In genomic region chr17:77961741-77962140, GRCh38 we compare ENCODE assay signal across 19 cellular contexts. TPM values are rescaled to one million over a fixed set of nuclear protein-coding genes. Genes with fewer than 3 reads are reported as not detected.
DNase-seq lines count a peak whose midpoint lies in the region; ATAC-seq and TF ChIP-seq lines count a peak whose summit lies in the region.
"Had no signal": no experiment of that assay in that cellular context is flagged by ENCODE, and none has a peak within 500 bp of the region (broad histone marks: within the 10 kb centered on the region; RNA-seq: fewer than 3 reads in every experiment).

No MANE protein-coding gene starts in this region.

- H3K27me3 ChIP-seq in DND-41 (ENCODE audit: insufficient read depth, low read length, poor library complexity) = peaks cover 7% of the 10 kb centered on the region
- H3K27me3 ChIP-seq in hepatocyte = peaks cover 6% of the 10 kb centered on the region

- H4K20me1 ChIP-seq in DND-41 (ENCODE audit: insufficient read depth, low read length) (peaks cover 65% of the 10 kb centered on the region), hepatocyte (ENCODE audit: insufficient read depth, poor library complexity, severe bottlenecking) (peaks cover 64% of the 10 kb centered on the region)

- H3K27ac ChIP-seq in DND-41 (ENCODE audit: low read length) = no peak overlapping the region
- H3K27ac ChIP-seq in hepatocyte = no peak overlapping the region
- H3K27ac ChIP-seq: parathyroid adenoma had no signal

- peak overlapping the region; percentile 87 for H3K4me2 ChIP-seq in DND-41 (ENCODE audit: insufficient read depth, low read length)
- peak overlapping the region; percentile 12 for H3K4me2 ChIP-seq in hepatocyte

- H3K79me2 ChIP-seq in DND-41 (ENCODE audit: insufficient read depth, low read length) (peaks cover 73% of the 10 kb centered on the region), hepatocyte (peaks cover 74% of the 10 kb centered on the region)

- ATAC-seq in DND-41 (ENCODE audit: insufficient read depth, low read depth) = no peak
- ATAC-seq in activated T-helper 17 cell treated with anti-CD3 and anti-CD28 coated beads, Interleukin-2, amount 50 U/mL, for 72 hours (replicated peaks) = no peak
- no peak for ATAC-seq in HG02852 (IDR thresholded peaks at IDR 0.05; ENCODE audit: unreplicated experiment)
- ATAC-seq: PC-3; stimulated activated memory B cell treated with anti-CD40 and anti-IgM and Interleukin-4, amounts not matched to agents 10 μg/mL and 1 μg/mL and 100 μg/mL, for 72 hours had no signal

- H3K36me3 ChIP-seq in DND-41 (ENCODE audit: insufficient read depth, low read length) = peaks cover 7% of the 10 kb centered on the region
- H3K36me3 ChIP-seq in hepatocyte (replicated peaks; ENCODE audit: insufficient read depth, low read depth) = no peaks in the 10 kb centered on the region

- no peak for TF ChIP-seq CTCF in DND-41 (IDR thresholded peaks at IDR 0.05; ENCODE audit: borderline replicate concordance, extremely low read depth, low read length, poor library complexity, severe bottlenecking)
- no peak for TF ChIP-seq CTCF in hepatocyte (IDR thresholded peaks at IDR 0.05; ENCODE audit: poor library complexity)

- H3K4me1 ChIP-seq in DND-41 (ENCODE audit: insufficient read depth, low read length) (peaks cover 75% of the 10 kb centered on the region), hepatocyte (ENCODE audit: insufficient read depth) (peaks cover 13% of the 10 kb centered on the region)

- peaks cover 71% of the 10 kb centered on the region for H3K4me1 Mint-ChIP-seq in activated CD4-positive, alpha-beta memory T cell treated with anti-CD3 and anti-CD28 coated beads for 36 hours (ENCODE audit: low read depth)
- H3K4me1 Mint-ChIP-seq in activated CD4-positive, alpha-beta memory T cell treated with anti-CD3 and anti-CD28 coated beads, Interleukin-2, amount 10 ng/mL, durations not matched to agents 7 days and 5 days = peaks cover 37% of the 10 kb centered on the region
- peaks cover 55% of the 10 kb centered on the region for H3K4me1 Mint-ChIP-seq in activated T-helper 17 cell treated with anti-CD3 and anti-CD28 coated beads, Interleukin-2, amount 50 U/mL, for 72 hours

- H3K9ac ChIP-seq in DND-41 (ENCODE audit: low read depth, low read length) = no peak overlapping the region
- H3K9ac ChIP-seq: parathyroid adenoma had no signal

- H3K36me3 Mint-ChIP-seq in activated CD4-positive, alpha-beta memory T cell treated with anti-CD3 and anti-CD28 coated beads for 36 hours = peaks cover 2% of the 10 kb centered on the region
- H3K36me3 Mint-ChIP-seq in activated CD4-positive, alpha-beta memory T cell treated with anti-CD3 and anti-CD28 coated beads, Interleukin-2, amount 10 ng/mL, durations not matched to agents 7 days and 5 days (ENCODE audit: low read depth) = peaks cover 11% of the 10 kb centered on the region
- H3K36me3 Mint-ChIP-seq in activated T-helper 17 cell treated with anti-CD3 and anti-CD28 coated beads, Interleukin-2, amount 50 U/mL, for 72 hours (ENCODE audit: low read depth) = peaks cover 6% of the 10 kb centered on the region
- H3K36me3 Mint-ChIP-seq: stimulated activated memory B cell treated with anti-CD40 and anti-IgM and Interleukin-4, amounts not matched to agents 10 μg/mL and 1 μg/mL and 100 μg/mL, for 72 hours had no signal

- H2AFZ ChIP-seq in DND-41 (ENCODE audit: low read depth, low read length) (no peak overlapping the region), hepatocyte (no peak overlapping the region)
- H2AFZ ChIP-seq: parathyroid adenoma had no signal

- H3K27me3 Mint-ChIP-seq in activated CD4-positive, alpha-beta memory T cell treated with anti-CD3 and anti-CD28 coated beads for 36 hours = no peaks in the 10 kb centered on the region
- peaks cover 16% of the 10 kb centered on the region for H3K27me3 Mint-ChIP-seq in activated CD4-positive, alpha-beta memory T cell treated with anti-CD3 and anti-CD28 coated beads, Interleukin-2, amount 10 ng/mL, durations not matched to agents 7 days and 5 days
- H3K27me3 Mint-ChIP-seq in activated T-helper 17 cell treated with anti-CD3 and anti-CD28 coated beads, Interleukin-2, amount 50 U/mL, for 72 hours = no peaks in the 10 kb centered on the region
- H3K27me3 Mint-ChIP-seq: stimulated activated memory B cell treated with anti-CD40 and anti-IgM and Interleukin-4, amounts not matched to agents 10 μg/mL and 1 μg/mL and 100 μg/mL, for 72 hours had no signal

- H3K9me2 ChIP-seq in hepatocyte (replicated peaks; ENCODE audit: insufficient read depth) = no peaks in the 10 kb centered on the region

- CTCF ChIA-PET in activated CD4-positive, alpha-beta memory T cell treated with anti-CD3 and anti-CD28 coated beads for 36 hours (lab: Charles Lee) = interaction anchor here (1.6 kb wide), 1 partner anchor 51 kb away, joined by 5 read pairs; no protein-coding TSS in a partner anchor
- CTCF ChIA-PET in activated CD4-positive, alpha-beta memory T cell treated with anti-CD3 and anti-CD28 coated beads, Interleukin-2, amount 10 ng/mL, durations not matched to agents 7 days and 5 days (lab: Charles Lee) = no interaction called here

- H3K4me3 Mint-ChIP-seq in activated CD4-positive, alpha-beta memory T cell treated with anti-CD3 and anti-CD28 coated beads for 36 hours = peak overlapping the region; percentile 25
- no peak overlapping the region for H3K4me3 Mint-ChIP-seq in activated CD4-positive, alpha-beta memory T cell treated with anti-CD3 and anti-CD28 coated beads, Interleukin-2, amount 10 ng/mL, durations not matched to agents 7 days and 5 days
- H3K4me3 Mint-ChIP-seq in activated T-helper 17 cell treated with anti-CD3 and anti-CD28 coated beads, Interleukin-2, amount 50 U/mL, for 72 hours = peak overlapping the region; percentile 96
- H3K4me3 Mint-ChIP-seq: stimulated activated memory B cell treated with anti-CD40 and anti-IgM and Interleukin-4, amounts not matched to agents 10 μg/mL and 1 μg/mL and 100 μg/mL, for 72 hours had no signal

- no peaks in the 10 kb centered on the region for H3K9me3 ChIP-seq in DND-41 (ENCODE audit: insufficient read depth, low read length, severe bottlenecking)
- H3K9me3 ChIP-seq in hepatocyte (ENCODE audit: low read depth) = no peaks in the 10 kb centered on the region

- no peak overlapping the region for H3K27ac Mint-ChIP-seq in activated CD4-positive, alpha-beta memory T cell treated with anti-CD3 and anti-CD28 coated beads for 36 hours
- H3K27ac Mint-ChIP-seq in activated CD4-positive, alpha-beta memory T cell treated with anti-CD3 and anti-CD28 coated beads, Interleukin-2, amount 10 ng/mL, durations not matched to agents 7 days and 5 days = no peak overlapping the region
- no peak overlapping the region for H3K27ac Mint-ChIP-seq in activated T-helper 17 cell treated with anti-CD3 and anti-CD28 coated beads, Interleukin-2, amount 50 U/mL, for 72 hours
- H3K27ac Mint-ChIP-seq: CD14-positive monocyte; stimulated activated memory B cell treated with anti-CD40 and anti-IgM and Interleukin-4, amounts not matched to agents 10 μg/mL and 1 μg/mL and 100 μg/mL, for 72 hours had no signal

- H3K9me3 Mint-ChIP-seq in activated CD4-positive, alpha-beta memory T cell treated with anti-CD3 and anti-CD28 coated beads for 36 hours = no peaks in the 10 kb centered on the region
- no peaks in the 10 kb centered on the region for H3K9me3 Mint-ChIP-seq in activated CD4-positive, alpha-beta memory T cell treated with anti-CD3 and anti-CD28 coated beads, Interleukin-2, amount 10 ng/mL, durations not matched to agents 7 days and 5 days
- no peaks in the 10 kb centered on the region for H3K9me3 Mint-ChIP-seq in activated T-helper 17 cell treated with anti-CD3 and anti-CD28 coated beads, Interleukin-2, amount 50 U/mL, for 72 hours
- H3K9me3 Mint-ChIP-seq: stimulated activated memory B cell treated with anti-CD40 and anti-IgM and Interleukin-4, amounts not matched to agents 10 μg/mL and 1 μg/mL and 100 μg/mL, for 72 hours had no signal

- no peak for DNase-seq in activated CD4-positive, alpha-beta memory T cell treated with anti-CD3 and anti-CD28 coated beads for 36 hours
- no peak for DNase-seq in activated CD4-positive, alpha-beta memory T cell treated with anti-CD3 and anti-CD28 coated beads, Interleukin-2, amount 10 ng/mL, durations not matched to agents 7 days and 5 days
- DNase-seq in DND-41 (no peak), hepatocyte (ENCODE audit: low spot score) (no peak), NCI-H1092 treated with DMSO at 0.1 percent for 48 hours (lab: John Stamatoyannopoulos, UW) (no peak), glomerular visceral epithelial cell (ENCODE audit: extremely low spot score) (no peak)
- DNase-seq: activated CD4-positive, alpha-beta T cell treated with anti-CD3 and anti-CD28 coated beads for 1 hour; activated naive CD4-positive, alpha-beta T cell treated with Interleukin-2 at 50 U/mL for 16 hours; GOT3; kidney; NCI-H1092; NCI-H748 treated with DMSO at 0.1 percent for 48 hours; PC-3; T1000 had no signal

- H3K4me3 ChIP-seq in DND-41 (ENCODE audit: low read depth in 1 of 2, low read length in 2 of 2) (peak overlapping the region in 1 of 2 experiments; percentile 35; a peak in 2 of 4 replicates), hepatocyte (no peak overlapping the region)

- intact Hi-C loops in activated CD4-positive, alpha-beta memory T cell treated with anti-CD3 and anti-CD28 coated beads for 36 hours (cut with micrococcal nuclease) = loop anchor here (5.0 kb wide), 2 partner anchors 36 to 51 kb away; no protein-coding TSS in a partner anchor

- POLR2A ChIA-PET in activated CD4-positive, alpha-beta memory T cell treated with anti-CD3 and anti-CD28 coated beads for 36 hours (lab: Charles Lee) = no interaction called here
- POLR2A ChIA-PET in activated CD4-positive, alpha-beta memory T cell treated with anti-CD3 and anti-CD28 coated beads, Interleukin-2, amount 10 ng/mL, durations not matched to agents 7 days and 5 days (lab: Charles Lee) = no interaction called here

- WGBS in hepatocyte (ENCODE audit: low lambda C conversion rate, missing lambda C conversion rate) = 87% methylated on average over 4 of the region's 4 CpGs

RNA-seq across cellular contexts. Expression of gene TNRC6C, which starts 3.2 kb away (rescaled TPM):
- 10 to 100 TPM; 10.9 to 15.6 TPM for total RNA-seq in activated CD4-positive, alpha-beta memory T cell treated with anti-CD3 and anti-CD28 coated beads for 36 hours
- total RNA-seq in activated CD4-positive, alpha-beta memory T cell treated with anti-CD3 and anti-CD28 coated beads, Interleukin-2, amount 10 ng/mL, durations not matched to agents 7 days and 5 days = 10 to 100 TPM; 25.5 to 26.7 TPM
- 10 to 100 TPM; 15.6 to 19.1 TPM for total RNA-seq in activated T-helper 17 cell treated with anti-CD3 and anti-CD28 coated beads, Interleukin-2, amount 50 U/mL, for 72 hours
- 3.5 and 4.2 TPM in 2 replicates for total RNA-seq in hepatocyte
- polyA plus RNA-seq in hepatocyte = 5.1 and 5.6 TPM in 2 replicates
